ENCODE assay signal across 24 cellular contexts in genomic region chr16:1601489-1601888, GRCh38.
"Had no signal": no experiment of that assay in that cellular context is flagged by ENCODE, and none has a peak within 500 bp of the region (broad histone marks: within the 10 kb centered on the region; RNA-seq: fewer than 3 reads in every experiment).

No MANE protein-coding gene starts in this region.

- H3K36me3 ChIP-seq: prostate gland had no signal

- H3K9me3 Mint-ChIP-seq: effector memory CD8-positive, alpha-beta T cell; memory B cell; natural killer cell; neural crest cell; stimulated activated naive CD8-positive, alpha-beta T cell treated with anti-CD3 and anti-CD28 coated beads, Interleukin-15, amount 100 ng/mL, for 72 hours had no signal

- H3K4me3 ChIP-seq: gastroesophageal sphincter, heart left ventricle, hepatocyte, prostate gland, right atrium auricular region, smooth muscle cell, suprapubic skin had no signal

- H3K4me1 Mint-ChIP-seq: memory B cell; natural killer cell; neural crest cell; stimulated activated naive CD8-positive, alpha-beta T cell treated with anti-CD3 and anti-CD28 coated beads, Interleukin-15, amount 100 ng/mL, for 72 hours had no signal

- H3K4me3 Mint-ChIP-seq: effector memory CD8-positive, alpha-beta T cell; memory B cell; natural killer cell; neural crest cell; stimulated activated naive CD8-positive, alpha-beta T cell treated with anti-CD3 and anti-CD28 coated beads, Interleukin-15, amount 100 ng/mL, for 72 hours had no signal

- H3K36me3 Mint-ChIP-seq: natural killer cell had no signal

- ATAC-seq: effector memory CD8-positive, alpha-beta T cell; gastroesophageal sphincter; heart left ventricle; left lobe of liver; natural killer cell; sciatic nerve; stimulated activated naive CD8-positive, alpha-beta T cell treated with anti-CD3 and anti-CD28 coated beads, Interleukin-15, amount 100 ng/mL, for 72 hours had no signal

- H3K27ac Mint-ChIP-seq: effector memory CD8-positive, alpha-beta T cell; memory B cell; natural killer cell; stimulated activated naive CD8-positive, alpha-beta T cell treated with anti-CD3 and anti-CD28 coated beads, Interleukin-15, amount 100 ng/mL, for 72 hours had no signal

- H3K4me1 ChIP-seq: gastroesophageal sphincter, heart left ventricle, parathyroid adenoma, prostate gland, right atrium auricular region, suprapubic skin had no signal

- H3K27me3 ChIP-seq: gastroesophageal sphincter, heart left ventricle, hepatocyte, right atrium auricular region, suprapubic skin had no signal

- DNase-seq: cerebellar nuclear complex; cortex of kidney; effector memory CD8-positive, alpha-beta T cell; foreskin fibroblast; heart left ventricle; kidney; natural killer cell; stimulated activated CD4-positive, alpha-beta T cell treated with anti-CD3 and anti-CD28 coated beads, Interleukin-12 subunit alpha, Interleukin-12 subunit beta, amount 100 ng/mL, for 4 hours; stimulated activated CD4-positive, alpha-beta T cell treated with anti-CD3 and anti-CD28 coated beads, Interleukin-1b, Interleukin-23, amount 100 ng/mL, for 48 hours; stimulated activated CD4-positive, alpha-beta T cell treated with anti-CD3 and anti-CD28 coated beads, Interleukin-4, amount 100 ng/mL, for 1 hour; stimulated activated CD8-positive, alpha-beta memory T cell treated with anti-CD3 and anti-CD28 coated beads, Interleukin-4, amount 100 ng/mL, for 48 hours; stimulated activated naive CD4-positive, alpha-beta T cell; stimulated activated naive CD8-positive, alpha-beta T cell treated with anti-CD3 and anti-CD28 coated beads, Interleukin-15, amount 100 ng/mL, for 72 hours had no signal

- H3K27me3 Mint-ChIP-seq: effector memory CD8-positive, alpha-beta T cell; memory B cell; stimulated activated naive CD8-positive, alpha-beta T cell treated with anti-CD3 and anti-CD28 coated beads, Interleukin-15, amount 100 ng/mL, for 72 hours had no signal

- H3K27ac ChIP-seq: gastroesophageal sphincter, heart left ventricle, hepatocyte, parathyroid adenoma, prostate gland, right atrium auricular region, suprapubic skin had no signal

- H3K9me3 ChIP-seq: gastroesophageal sphincter, heart left ventricle, prostate gland, right atrium auricular region, suprapubic skin had no signal
